ENCODE assay signal across 1 cellular context in genomic region chr12:115433014-115433634, GRCh38.
A peak's percentile ranks its signal among the peaks of the same experiment; 100 is the strongest.
TF ChIP-seq lines count a peak whose summit lies in the region.

No MANE protein-coding gene starts in this region.

TF ChIP-seq in HepG2, 621 proteins besides CTCF, POLR2A, EP300 and RAD21 (continued from another document and continues in another):
- TF ChIP-seq ZNF691 (CRISPR knock-in tag; IDR thresholded peaks at IDR 0.05; ENCODE audit: borderline replicate concordance, low read depth) (no peak), CBX1 (IDR thresholded peaks at IDR 0.05; ENCODE audit: low read depth) (no peak), MED8 (CRISPR knock-in tag; IDR thresholded peaks at IDR 0.05; ENCODE audit: insufficient replicate concordance) (peak; percentile 94), ZNF180 (CRISPR knock-in tag; IDR thresholded peaks at IDR 0.05; ENCODE audit: borderline replicate concordance, low read depth) (no peak), MYPOP (CRISPR knock-in tag; IDR thresholded peaks at IDR 0.05) (no peak), MBNL3 (CRISPR knock-in tag; conservative IDR thresholded peaks at IDR 0.05) (no peak), GMEB2 (CRISPR knock-in tag; IDR thresholded peaks at IDR 0.05; ENCODE audit: low read depth) (no peak), ZNF501 (CRISPR knock-in tag; IDR thresholded peaks at IDR 0.05) (peak; percentile 66; the same call in 1 of the 2 replicates), SMARCC2 (IDR thresholded peaks at IDR 0.05) (no peak), CEBPG (CRISPR knock-in tag; IDR thresholded peaks at IDR 0.05) (peak; percentile 88), ZNF160 (CRISPR knock-in tag; IDR thresholded peaks at IDR 0.05) (no peak), NRL (CRISPR knock-in tag; IDR thresholded peaks at IDR 0.05; ENCODE audit: borderline replicate concordance) (no peak), ZNF652 (CRISPR knock-in tag; IDR thresholded peaks at IDR 0.05; ENCODE audit: borderline replicate concordance, low read depth) (no peak), CSRNP1 (CRISPR knock-in tag; IDR thresholded peaks at IDR 0.05) (no peak), TBP (CRISPR knock-in tag; IDR thresholded peaks at IDR 0.05) (no peak), KLF16 (CRISPR knock-in tag; IDR thresholded peaks at IDR 0.05) (peak in 1 of 2 experiments; percentile 79; a peak in 1 of 4 replicates), MATR3 (CRISPR knock-in tag; IDR thresholded peaks at IDR 0.05) (no peak), SP140L (CRISPR knock-in tag; IDR thresholded peaks at IDR 0.05; ENCODE audit: borderline replicate concordance) (no peak), ZBTB7B (CRISPR knock-in tag; IDR thresholded peaks at IDR 0.05) (peak; percentile 87), CREB3 (CRISPR knock-in tag; IDR thresholded peaks at IDR 0.05) (no peak), ZZZ3 (CRISPR knock-in tag; IDR thresholded peaks at IDR 0.05; ENCODE audit: borderline replicate concordance) (no peak), FOXM1 (CRISPR knock-in tag; IDR thresholded peaks at IDR 0.05) (no peak), GATAD1 (CRISPR knock-in tag; IDR thresholded peaks at IDR 0.05) (0 out of 2 replicates have a peak, but pooled peaks have one; percentile 29), KDM5B (CRISPR knock-in tag; IDR thresholded peaks at IDR 0.05; ENCODE audit: borderline replicate concordance) (peak; percentile 53; the same call in 1 of the 2 replicates), ZNF329 (CRISPR knock-in tag; IDR thresholded peaks at IDR 0.05; ENCODE audit: low read depth) (no peak), JDP2 (CRISPR knock-in tag; IDR thresholded peaks at IDR 0.05; ENCODE audit: borderline replicate concordance) (no peak; the same call in 1 of the 2 replicates), AGO1 (IDR thresholded peaks at IDR 0.05; ENCODE audit: low read depth, low read length, poor library complexity, severe bottlenecking) (no peak), SRF (IDR thresholded peaks at IDR 0.05; ENCODE audit: low read depth, low read length) (no peak), ZNF850 (CRISPR knock-in tag; conservative IDR thresholded peaks at IDR 0.05) (no peak), ZBTB8A (CRISPR knock-in tag; IDR thresholded peaks at IDR 0.05; ENCODE audit: borderline replicate concordance, low read depth) (no peak), KDM6A (CRISPR knock-in tag; IDR thresholded peaks at IDR 0.05; ENCODE audit: low read depth) (peak; percentile 71), ZNF768 (CRISPR knock-in tag; IDR thresholded peaks at IDR 0.05) (no peak), ARNTL (CRISPR knock-in tag; IDR thresholded peaks at IDR 0.05) (no peak; the same call in 1 of the 2 replicates), ZC3H4 (CRISPR knock-in tag; IDR thresholded peaks at IDR 0.05; ENCODE audit: borderline replicate concordance) (no peak), AHR (CRISPR knock-in tag; IDR thresholded peaks at IDR 0.05) (no peak), MLLT10 (CRISPR knock-in tag; IDR thresholded peaks at IDR 0.05) (no peak), MYNN (CRISPR knock-in tag; IDR thresholded peaks at IDR 0.05; ENCODE audit: low read depth) (no peak), ZNF644 (CRISPR knock-in tag; IDR thresholded peaks at IDR 0.05; ENCODE audit: low read depth) (peak; percentile 54; the same call in 1 of the 2 replicates), SETDB1 (CRISPR knock-in tag; IDR thresholded peaks at IDR 0.05; ENCODE audit: borderline replicate concordance) (no peak), GLMP (CRISPR knock-in tag; IDR thresholded peaks at IDR 0.05; ENCODE audit: borderline replicate concordance) (no peak), SMAD3 (CRISPR knock-in tag; IDR thresholded peaks at IDR 0.05) (0 out of 2 replicates have a peak, but pooled peaks have one; percentile 67), MED13 (CRISPR knock-in tag; IDR thresholded peaks at IDR 0.05) (peak; percentile 99), ZNF281 (CRISPR knock-in tag; IDR thresholded peaks at IDR 0.05; ENCODE audit: borderline replicate concordance) (peak; percentile 56; the same call in 1 of the 2 replicates), ZNF749 (CRISPR knock-in tag; IDR thresholded peaks at IDR 0.05; ENCODE audit: borderline replicate concordance) (no peak; the same call in 1 of the 2 replicates), ZNF709 (CRISPR knock-in tag; IDR thresholded peaks at IDR 0.05) (0 out of 2 replicates have a peak, but pooled peaks have one; percentile 23), WIZ (CRISPR knock-in tag; IDR thresholded peaks at IDR 0.05) (no peak), GLI4 (CRISPR knock-in tag; IDR thresholded peaks at IDR 0.05; ENCODE audit: borderline replicate concordance) (no peak), TAF15 (IDR thresholded peaks at IDR 0.05; ENCODE audit: low read depth, low read length, poor library complexity, severe bottlenecking) (no peak), ZIK1 (CRISPR knock-in tag; IDR thresholded peaks at IDR 0.05; ENCODE audit: borderline replicate concordance, low read depth) (peak; percentile 56; the same call in 1 of the 2 replicates), ATRX (CRISPR knock-in tag; IDR thresholded peaks at IDR 0.05; ENCODE audit: borderline replicate concordance) (no peak), SALL1 (CRISPR knock-in tag; IDR thresholded peaks at IDR 0.05) (peak; percentile 73), ZFAT (CRISPR knock-in tag; conservative IDR thresholded peaks at IDR 0.05) (no peak), PAX8 (CRISPR knock-in tag; IDR thresholded peaks at IDR 0.05; ENCODE audit: borderline replicate concordance) (no peak), ZNF839 (CRISPR knock-in tag; IDR thresholded peaks at IDR 0.05; ENCODE audit: borderline replicate concordance) (no peak), PHF20 (CRISPR knock-in tag; IDR thresholded peaks at IDR 0.05) (no peak), ZNF10 (CRISPR knock-in tag; IDR thresholded peaks at IDR 0.05; ENCODE audit: borderline replicate concordance, low read depth) (no peak), RBFOX2 (IDR thresholded peaks at IDR 0.05; ENCODE audit: low read depth, low read length) (no peak), ISX (CRISPR knock-in tag; conservative IDR thresholded peaks at IDR 0.05) (no peak), HNF1A (IDR thresholded peaks at IDR 0.05; ENCODE audit: low read depth) (0 out of 2 replicates have a peak, but pooled peaks have one; percentile 53), HNF1A (CRISPR knock-in tag; IDR thresholded peaks at IDR 0.05; ENCODE audit: borderline replicate concordance) (peak; percentile 87; the same call in 1 of the 2 replicates), ERF (CRISPR knock-in tag; IDR thresholded peaks at IDR 0.05) (peak; percentile 78; the same call in 1 of the 2 replicates)
